In genomic region chr17:68955181-68955841, GRCh38 we compare ENCODE assay signal across 12 cellular contexts. TPM values are rescaled to one million over a fixed set of nuclear protein-coding genes. Genes with fewer than 3 reads are reported as not detected.
DNase-seq lines count a peak whose midpoint lies in the region; ATAC-seq, FAIRE-seq and TF ChIP-seq lines count a peak whose summit lies in the region.
"Had no signal": no experiment of that assay in that cellular context is flagged by ENCODE, and none has a peak within 500 bp of the region (broad histone marks: within the 10 kb centered on the region; RNA-seq: fewer than 3 reads in every experiment).

A gene with protein sequence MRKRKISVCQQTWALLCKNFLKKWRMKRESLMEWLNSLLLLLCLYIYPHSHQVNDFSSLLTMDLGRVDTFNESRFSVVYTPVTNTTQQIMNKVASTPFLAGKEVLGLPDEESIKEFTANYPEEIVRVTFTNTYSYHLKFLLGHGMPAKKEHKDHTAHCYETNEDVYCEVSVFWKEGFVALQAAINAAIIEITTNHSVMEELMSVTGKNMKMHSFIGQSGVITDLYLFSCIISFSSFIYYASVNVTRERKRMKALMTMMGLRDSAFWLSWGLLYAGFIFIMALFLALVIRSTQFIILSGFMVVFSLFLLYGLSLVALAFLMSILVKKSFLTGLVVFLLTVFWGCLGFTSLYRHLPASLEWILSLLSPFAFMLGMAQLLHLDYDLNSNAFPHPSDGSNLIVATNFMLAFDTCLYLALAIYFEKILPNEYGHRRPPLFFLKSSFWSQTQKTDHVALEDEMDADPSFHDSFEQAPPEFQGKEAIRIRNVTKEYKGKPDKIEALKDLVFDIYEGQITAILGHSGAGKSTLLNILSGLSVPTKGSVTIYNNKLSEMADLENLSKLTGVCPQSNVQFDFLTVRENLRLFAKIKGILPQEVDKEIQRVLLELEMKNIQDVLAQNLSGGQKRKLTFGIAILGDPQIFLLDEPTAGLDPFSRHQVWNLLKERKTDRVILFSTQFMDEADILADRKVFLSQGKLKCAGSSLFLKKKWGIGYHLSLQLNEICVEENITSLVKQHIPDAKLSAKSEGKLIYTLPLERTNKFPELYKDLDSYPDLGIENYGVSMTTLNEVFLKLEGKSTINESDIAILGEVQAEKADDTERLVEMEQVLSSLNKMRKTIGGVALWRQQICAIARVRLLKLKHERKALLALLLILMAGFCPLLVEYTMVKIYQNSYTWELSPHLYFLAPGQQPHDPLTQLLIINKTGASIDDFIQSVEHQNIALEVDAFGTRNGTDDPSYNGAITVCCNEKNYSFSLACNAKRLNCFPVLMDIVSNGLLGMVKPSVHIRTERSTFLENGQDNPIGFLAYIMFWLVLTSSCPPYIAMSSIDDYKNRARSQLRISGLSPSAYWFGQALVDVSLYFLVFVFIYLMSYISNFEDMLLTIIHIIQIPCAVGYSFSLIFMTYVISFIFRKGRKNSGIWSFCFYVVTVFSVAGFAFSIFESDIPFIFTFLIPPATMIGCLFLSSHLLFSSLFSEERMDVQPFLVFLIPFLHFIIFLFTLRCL (N-terminal part only) (minus strand): TSS chr17:68955392. CDS start chr17:68942034, 13,358 bp downstream.

- WGBS in adrenal gland, 4 donors: 24 to 44% (median 37%) methylated on average over 4 of the region's 4 CpGs
- WGBS in neuronal stem cell (ENCODE audit: extremely low coverage in 2 of 2, insufficient read length in 2 of 2, insufficient replicate concordance in 1 of 2), 2 donors: no CpG with 5 or more reads among the region's 4 CpGs

- H3K4me3 ChIP-seq in adrenal gland: peak within 1 kb of the TSS in 2 of 4 donors; percentile 24 to 52
- H3K4me3 ChIP-seq in neuronal stem cell (ENCODE audit: low read length in 2 of 2): peak within 1 kb of the TSS in 1 of 2 donors; percentile 47
- peak within 1 kb of the TSS; percentile 43 for H3K4me3 ChIP-seq in upper lobe of right lung

- H2BK12ac ChIP-seq in neuronal stem cell (ENCODE audit: low read length): no peak within 1 kb of the TSS

- TF ChIP-seq CTCF in adrenal gland (IDR thresholded peaks at IDR 0.05): no peak
- TF ChIP-seq CTCF in upper lobe of right lung (IDR thresholded peaks at IDR 0.05): no peak
- TF ChIP-seq CTCF in foreskin keratinocyte (conservative IDR thresholded peaks at IDR 0.05): no peak

- no peak within 1 kb of the TSS for H2BK15ac ChIP-seq in neuronal stem cell (ENCODE audit: low read length)

- ATAC-seq in upper lobe of right lung (peak; percentile 61), foreskin keratinocyte (no peak), GM18870 (IDR thresholded peaks at IDR 0.05; ENCODE audit: unreplicated experiment) (no peak)

- peak within 1 kb of the TSS; percentile 74 for H2AFZ ChIP-seq in neuronal stem cell (ENCODE audit: low read length)

- no peaks in the 10 kb centered on the region for H3K79me1 ChIP-seq in neuronal stem cell (ENCODE audit: low read depth, low read length)

- peak; percentile 97 for FAIRE-seq in frontal cortex (lab: Jason Lieb, UNC)

- H3K18ac ChIP-seq in neuronal stem cell (ENCODE audit: low read length): no peak within 1 kb of the TSS

- H3K9me3 ChIP-seq in adrenal gland (replicated peaks in 1 of 3) (no peaks in the 10 kb centered on the region), neuronal stem cell (replicated peaks in 1 of 2; ENCODE audit: control insufficient read depth in 2 of 2, insufficient read depth in 1 of 2, low read depth in 1 of 2, low read length in 2 of 2) (no peaks in the 10 kb centered on the region), upper lobe of right lung (no peaks in the 10 kb centered on the region)
- H3K9me3 ChIP-seq: prostate gland had no signal

- TF ChIP-seq POLR2A in adrenal gland (IDR thresholded peaks at IDR 0.05): peak in 1 of 2 donors; percentile 48

- H3K14ac ChIP-seq in neuronal stem cell (ENCODE audit: low read length): no peak within 1 kb of the TSS

- H3K23ac ChIP-seq in neuronal stem cell (ENCODE audit: low read depth, low read length, poor library complexity): no peak within 1 kb of the TSS

- DNase-seq in adrenal gland (peak; percentile 44 to 79 (median 64)), frontal cortex (ENCODE audit: low spot score in 2 of 2) (peak in 1 of 2 donors; percentile 8), neuronal stem cell (ENCODE audit: low spot score) (no peak), upper lobe of right lung (no peak), foreskin keratinocyte (no peak), NCI-H2029 (lab: John Stamatoyannopoulos, UW) (no peak)
- no peak for DNase-seq in activated CD8-positive, alpha-beta memory T cell treated with anti-CD3 and anti-CD28 coated beads for 24 hours
- DNase-seq: activated CD8-positive, alpha-beta memory T cell treated with anti-CD3 and anti-CD28 coated beads, Interleukin-2, amount 50 U/mL, for 4 hours; erythroblast; NCI-H1436 treated with DMSO at 0.1 percent for 48 hours had no signal

- H4K8ac ChIP-seq in neuronal stem cell (ENCODE audit: low read depth, low read length): no peak within 1 kb of the TSS

- H3K4me2 ChIP-seq in neuronal stem cell (ENCODE audit: insufficient read depth, low read length, poor library complexity, severe bottlenecking): no peak within 1 kb of the TSS

- H3K9ac ChIP-seq in neuronal stem cell (ENCODE audit: low read depth, low read length, poor library complexity): no peak within 1 kb of the TSS

- no peak within 1 kb of the TSS for H2BK120ac ChIP-seq in neuronal stem cell (ENCODE audit: low read depth, low read length)

- no peak within 1 kb of the TSS for H4K91ac ChIP-seq in neuronal stem cell (ENCODE audit: low read depth, low read length, poor library complexity)

- H3K4ac ChIP-seq in neuronal stem cell (ENCODE audit: low read length): no peak within 1 kb of the TSS

- intact Hi-C loops in adrenal gland (cut with DNase I): no loop called here
- intact Hi-C loops in upper lobe of right lung (cut with DNase I): no loop called here

- H3K4me1 ChIP-seq in adrenal gland (replicated peaks in 1 of 2) (peaks cover 9 to 14% of the 10 kb centered on the region in 2 donors), neuronal stem cell (ENCODE audit: control insufficient read depth in 2 of 2, insufficient read depth in 1 of 2, low read depth in 1 of 2, low read length in 2 of 2) (no peaks in the 10 kb centered on the region), upper lobe of right lung (peaks cover 3% of the 10 kb centered on the region), foreskin keratinocyte (no peaks in the 10 kb centered on the region)
- H3K4me1 ChIP-seq: prostate gland had no signal

- H3K27ac ChIP-seq in adrenal gland (peak within 1 kb of the TSS in 3 of 5 donors; percentile 19 to 62 (median 57)), neuronal stem cell (replicated peaks; ENCODE audit: low read length) (no peak within 1 kb of the TSS), upper lobe of right lung (peak within 1 kb of the TSS; percentile 43), foreskin keratinocyte (no peak within 1 kb of the TSS)

- H3K27me3 ChIP-seq in adrenal gland (no peaks in the 10 kb centered on the region), neuronal stem cell (ENCODE audit: control insufficient read depth in 3 of 3, insufficient read depth in 3 of 3, low read depth in 1 of 3, low read length in 3 of 3) (no peaks in the 10 kb centered on the region), upper lobe of right lung (no peaks in the 10 kb centered on the region), foreskin keratinocyte (no peaks in the 10 kb centered on the region)

- no peak within 1 kb of the TSS for H2AK5ac ChIP-seq in neuronal stem cell (ENCODE audit: low read depth, low read length)

- H2BK5ac ChIP-seq in neuronal stem cell (ENCODE audit: low read length): no peak within 1 kb of the TSS

- H3K36me3 ChIP-seq in adrenal gland (replicated peaks in 1 of 2) (no peaks in the 10 kb centered on the region), neuronal stem cell (replicated peaks in 1 of 2; ENCODE audit: control insufficient read depth in 2 of 2, insufficient read depth in 2 of 2, low read length in 2 of 2) (no peaks in the 10 kb centered on the region), upper lobe of right lung (no peaks in the 10 kb centered on the region)
- H3K36me3 ChIP-seq: prostate gland had no signal

RNA-seq across cellular contexts. Expression of the gene that starts here (rescaled TPM):
- 100 to 1,000 TPM in 7 of 8 donors, 10 to 100 TPM in 1; 81.8 to 247 (median 152) TPM for total RNA-seq in adrenal gland
- 10 to 100 TPM; 21.2 to 47.4 (median 37.0) TPM for polyA plus RNA-seq in adrenal gland
- total RNA-seq in frontal cortex: 4.5 TPM
- polyA plus RNA-seq in neuronal stem cell (2013, experiment 1 of 2): 0.03 TPM
- not detected for polyA plus RNA-seq in neuronal stem cell (2013, experiment 2 of 2)
- 34.0 TPM for total RNA-seq in upper lobe of right lung
- total RNA-seq in foreskin keratinocyte: not detected in 2 replicates
- not detected in 2 replicates for polyA plus RNA-seq in foreskin keratinocyte

Comparison
In these comparisons a context has a peak if more than half of its experiments do, and no peak if none do; other contexts are left out.
1. RNA of the gene that starts here (polyA plus RNA-seq): 21.2 to 47.4 TPM in adrenal gland; not detected in foreskin keratinocyte; every median in the first group is over 10 times any median in the second.
2. DNase-seq: peak in adrenal gland (7 of 7); none in neuronal stem cell (single experiment), upper lobe of right lung (single experiment), foreskin keratinocyte (0 of 2), activated CD8-positive, alpha-beta memory T cell treated with anti-CD3 and anti-CD28 coated beads for 24 hours (single experiment) and NCI-H2029 (single experiment).
3. H3K27ac ChIP-seq: peak in adrenal gland (3 of 5) and upper lobe of right lung (single experiment); none in neuronal stem cell (single experiment) and foreskin keratinocyte (single experiment).